ENCODE assay signal across 1 cellular context in the genomic region with DNA sequence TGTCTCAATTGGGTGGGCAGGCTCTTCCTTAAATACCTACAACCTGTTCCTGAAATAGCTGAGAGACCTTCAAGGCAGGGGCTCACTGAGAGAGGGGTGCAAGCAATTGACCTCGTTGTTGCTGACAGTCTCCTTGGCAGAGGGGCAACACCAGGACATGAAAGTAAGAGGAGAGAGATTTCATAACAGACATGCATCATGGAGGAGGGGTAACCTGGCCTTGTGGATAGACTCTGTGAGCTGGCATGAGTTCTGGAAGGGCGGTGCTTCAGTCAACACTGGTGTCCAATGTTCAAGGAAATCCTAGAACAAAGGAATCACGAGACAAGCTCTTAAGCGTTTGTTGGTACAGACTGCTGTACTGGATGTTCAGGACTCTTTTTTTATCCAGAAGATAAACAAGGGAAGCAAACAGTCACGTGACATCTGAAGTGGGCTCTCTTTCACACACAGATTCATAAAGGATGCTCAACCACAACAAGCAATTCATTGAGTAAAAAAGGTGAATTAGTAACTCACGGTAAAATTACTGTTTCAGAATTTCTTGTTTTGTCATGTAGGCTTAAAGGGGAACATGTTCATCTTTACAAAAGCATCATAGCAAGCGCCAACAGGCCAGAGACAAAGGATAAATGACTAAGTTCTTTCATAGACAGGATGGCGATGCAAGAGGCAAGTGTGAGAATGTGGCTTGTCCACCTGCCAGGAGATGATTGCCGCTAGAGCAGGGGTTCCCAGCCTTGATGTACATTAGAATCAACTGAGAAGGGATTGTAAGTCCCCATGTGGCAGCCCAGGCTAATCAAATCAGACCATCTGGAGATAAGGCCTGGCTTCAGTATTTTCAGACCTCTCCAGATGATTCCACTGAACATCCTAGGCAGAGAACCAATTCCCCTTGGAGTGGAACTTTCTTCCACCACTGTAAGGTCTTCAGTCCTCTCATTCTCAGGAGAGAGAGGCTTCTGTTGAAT.
TF ChIP-seq lines count a peak whose summit lies in the region.

No MANE protein-coding gene starts in this region.

TF ChIP-seq in GM23338, 12 proteins besides CTCF, POLR2A, EP300 and RAD21:
- TF ChIP-seq, protein P1, sequence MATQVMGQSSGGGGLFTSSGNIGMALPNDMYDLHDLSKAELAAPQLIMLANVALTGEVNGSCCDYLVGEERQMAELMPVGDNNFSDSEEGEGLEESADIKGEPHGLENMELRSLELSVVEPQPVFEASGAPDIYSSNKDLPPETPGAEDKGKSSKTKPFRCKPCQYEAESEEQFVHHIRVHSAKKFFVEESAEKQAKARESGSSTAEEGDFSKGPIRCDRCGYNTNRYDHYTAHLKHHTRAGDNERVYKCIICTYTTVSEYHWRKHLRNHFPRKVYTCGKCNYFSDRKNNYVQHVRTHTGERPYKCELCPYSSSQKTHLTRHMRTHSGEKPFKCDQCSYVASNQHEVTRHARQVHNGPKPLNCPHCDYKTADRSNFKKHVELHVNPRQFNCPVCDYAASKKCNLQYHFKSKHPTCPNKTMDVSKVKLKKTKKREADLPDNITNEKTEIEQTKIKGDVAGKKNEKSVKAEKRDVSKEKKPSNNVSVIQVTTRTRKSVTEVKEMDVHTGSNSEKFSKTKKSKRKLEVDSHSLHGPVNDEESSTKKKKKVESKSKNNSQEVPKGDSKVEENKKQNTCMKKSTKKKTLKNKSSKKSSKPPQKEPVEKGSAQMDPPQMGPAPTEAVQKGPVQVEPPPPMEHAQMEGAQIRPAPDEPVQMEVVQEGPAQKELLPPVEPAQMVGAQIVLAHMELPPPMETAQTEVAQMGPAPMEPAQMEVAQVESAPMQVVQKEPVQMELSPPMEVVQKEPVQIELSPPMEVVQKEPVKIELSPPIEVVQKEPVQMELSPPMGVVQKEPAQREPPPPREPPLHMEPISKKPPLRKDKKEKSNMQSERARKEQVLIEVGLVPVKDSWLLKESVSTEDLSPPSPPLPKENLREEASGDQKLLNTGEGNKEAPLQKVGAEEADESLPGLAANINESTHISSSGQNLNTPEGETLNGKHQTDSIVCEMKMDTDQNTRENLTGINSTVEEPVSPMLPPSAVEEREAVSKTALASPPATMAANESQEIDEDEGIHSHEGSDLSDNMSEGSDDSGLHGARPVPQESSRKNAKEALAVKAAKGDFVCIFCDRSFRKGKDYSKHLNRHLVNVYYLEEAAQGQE (IDR thresholded peaks at IDR 0.05; ENCODE audit: unreplicated experiment) = no peak
